10 cellular contexts compared by ENCODE assay signal in genomic region chr5:131536849-131537448, GRCh38.
DNase-seq lines count a peak whose midpoint lies in the region; ATAC-seq, FAIRE-seq and TF ChIP-seq lines count a peak whose summit lies in the region.
"Had no signal": no experiment of that assay in that cellular context is flagged by ENCODE, and none has a peak within 500 bp of the region (broad histone marks: within the 10 kb centered on the region; RNA-seq: fewer than 3 reads in every experiment).

No MANE protein-coding gene starts in this region.

- TF ChIP-seq RAD21 in HepG2 (CRISPR knock-in tag; IDR thresholded peaks at IDR 0.05), result no peak
- TF ChIP-seq RAD21 in GM12878 (IDR thresholded peaks at IDR 0.05; ENCODE audit: insufficient read depth, low read depth, low read length), result no peak

- TF ChIP-seq POLR2A in HepG2 (IDR thresholded peaks at IDR 0.05; ENCODE audit: insufficient read depth in 1 of 2, low read depth in 2 of 2, low read length in 2 of 2) (no peak), right lobe of liver (IDR thresholded peaks at IDR 0.05) (no peak), GM12878 (IDR thresholded peaks at IDR 0.05; ENCODE audit: low read depth, low read length) (no peak)

- H3K9ac ChIP-seq in HepG2 (ENCODE audit: insufficient read depth, low read depth, low read length), result no peak overlapping the region
- no peak overlapping the region for H3K9ac ChIP-seq in GM12878 (ENCODE audit: control insufficient read depth, insufficient read depth, low read length)

- TF ChIP-seq CTCF in HepG2 (CRISPR knock-in tag; IDR thresholded peaks at IDR 0.05) (no peak), right lobe of liver (IDR thresholded peaks at IDR 0.05) (no peak), GM12878 (IDR thresholded peaks at IDR 0.05 in 2 of 3, conservative IDR thresholded peaks at IDR 0.05 in 1 of 3; ENCODE audit: control insufficient read depth in 2 of 3, extremely low read depth in 1 of 3, insufficient read depth in 1 of 3, low read depth in 3 of 3, low read length in 3 of 3) (no peak)

- CTCF ChIA-PET in HepG2 (lab: Yijun Ruan, JAX; ENCODE audit: low intra/inter-chr PET ratio, low total read pairs) (no interaction called here), GM12878 (lab: Yijun Ruan, JAX) (no interaction called here)

- H3K27ac Mint-ChIP-seq in stimulated activated naive CD8-positive, alpha-beta T cell treated with anti-CD3 and anti-CD28 coated beads, Interleukin-15, amount 100 ng/mL, for 72 hours, result peak overlapping the region; percentile 61 to 90

- H3K4me3 Mint-ChIP-seq in stimulated activated naive CD8-positive, alpha-beta T cell treated with anti-CD3 and anti-CD28 coated beads, Interleukin-15, amount 100 ng/mL, for 72 hours, result peak overlapping the region; percentile 69 to 80

- BruUV-seq in HepG2 (replicated peaks; lab: Mats Ljungman, UMichigan) (no TSS peak), GM12878 (replicated peaks; lab: Mats Ljungman, UMichigan) (no TSS peak)

- RAD21 ChIA-PET in GM12878 (lab: Charles Lee; ENCODE audit: unreplicated experiment), result interaction anchor here (0.7 to 1.2 kb wide), 2 partner anchors 94 to 470 kb away, joined by 3 to 5 read pairs; no protein-coding TSS in a partner anchor

- whole genome bisulfite sequencing in HepG2 (ENCODE audit: low lambda C conversion rate), result 98% methylated on average over 2 of the region's 2 CpGs
- 73% methylated on average over 2 of the region's 2 CpGs for WGBS in right lobe of liver (ENCODE audit: insufficient coverage, low coverage, low lambda C conversion rate, missing lambda C conversion rate)
- WGBS in GM12878 (ENCODE audit: insufficient coverage, insufficient replicate concordance, low lambda C conversion rate, missing lambda C conversion rate), result 50% methylated on average over 2 of the region's 2 CpGs

- no peak overlapping the region for H3K27ac ChIP-seq in HepG2 (ENCODE audit: extremely low read length, insufficient read depth, low read length)
- no peak overlapping the region for H3K27ac ChIP-seq in right lobe of liver
- H3K27ac ChIP-seq in GM12878 (ENCODE audit: control insufficient read depth, insufficient read depth), result peak overlapping the region; percentile 62

- H3K27me3 ChIP-seq in HepG2 (ENCODE audit: control insufficient read depth in 1 of 2, insufficient read depth in 2 of 2, low read length in 2 of 2) (no peaks in the 10 kb centered on the region), right lobe of liver (no peaks in the 10 kb centered on the region), GM12878 (replicated peaks in 1 of 2; ENCODE audit: control insufficient read depth in 2 of 2, insufficient read depth in 2 of 2, low read length in 1 of 2) (no peaks in the 10 kb centered on the region)

- H3K9me3 ChIP-seq in HepG2 (ENCODE audit: low read length), result no peaks in the 10 kb centered on the region
- H3K9me3 ChIP-seq in right lobe of liver, result no peaks in the 10 kb centered on the region
- no peaks in the 10 kb centered on the region for H3K9me3 ChIP-seq in GM12878 (replicated peaks; ENCODE audit: control insufficient read depth, insufficient read depth, low read length)

- peaks cover 5 to 10% of the 10 kb centered on the region in 2 experiments; a peak in 2 of 5 replicates for H3K36me3 ChIP-seq in HepG2 (replicated peaks in 1 of 2; ENCODE audit: control insufficient read depth in 1 of 2, insufficient read depth in 2 of 2, low read length in 2 of 2)
- H3K36me3 ChIP-seq in right lobe of liver, result no peaks in the 10 kb centered on the region
- H3K36me3 ChIP-seq in GM12878 (ENCODE audit: control insufficient read depth in 2 of 2, insufficient read depth in 2 of 2, low read length in 1 of 2), result no peaks in the 10 kb centered on the region; a peak in 1 of 4 replicates

- H3K4me1 ChIP-seq in HepG2 (ENCODE audit: insufficient read depth, low read length) (peaks cover 35% of the 10 kb centered on the region), right lobe of liver (peaks cover 0 to 16% (median 0%) of the 10 kb centered on the region in 4 donors), GM12878 (ENCODE audit: control insufficient read depth, insufficient read depth, low read length) (peaks cover 12% of the 10 kb centered on the region)

- DNase-seq in HepG2 (ENCODE audit: low spot score) (no peak), right lobe of liver (no peak), GM12878 (ENCODE audit: low read depth, low spot score) (no peak), GOT3 (lab: John Stamatoyannopoulos, UW) (no peak), SKM-1 (lab: John Stamatoyannopoulos, UW; ENCODE audit: unreplicated experiment) (no peak)
- DNase-seq in stimulated activated naive CD8-positive, alpha-beta T cell treated with anti-CD3 and anti-CD28 coated beads, Interleukin-15, amount 100 ng/mL, for 72 hours, result no peak
- DNase-seq: H7; stimulated activated CD4-positive, alpha-beta T cell treated with anti-CD3 and anti-CD28 coated beads, Interleukin-4, amount 100 ng/mL, for 24 hours had no signal

- no peak for FAIRE-seq in HepG2 (lab: Jason Lieb, UNC)
- no peak for FAIRE-seq in GM12878 (lab: Jason Lieb, UNC)

- no peak overlapping the region for H2AFZ ChIP-seq in HepG2 (ENCODE audit: low read length)
- H2AFZ ChIP-seq in GM12878 (ENCODE audit: control insufficient read depth, low read depth, low read length), result no peak overlapping the region

- intact Hi-C loops in HepG2 (cut with micrococcal nuclease; ENCODE audit: unreplicated experiment), result no loop called here
- intact Hi-C loops in right lobe of liver (cut with DNase I), result no loop called here
- intact Hi-C loops in GM12878 (cut with micrococcal nuclease; ENCODE audit: unreplicated experiment), result no loop called here

- SMC1A ChIA-PET in GM12878 (lab: Charles Lee; ENCODE audit: uncharacterized antibody, unreplicated experiment), result interaction anchor here (0.7 to 1.5 kb wide), 5 partner anchors 9 to 28 kb away, joined by 3 read pairs; no protein-coding TSS in a partner anchor

- POLR2A ChIA-PET in HepG2 (lab: Yijun Ruan, JAX), result no interaction called here
- POLR2A ChIA-PET in GM12878 (lab: Charles Lee), result no interaction called here

- no peak for TF ChIP-seq EP300 in HepG2 (IDR thresholded peaks at IDR 0.05; ENCODE audit: low read depth in 2 of 2, low read length in 2 of 2)
- no peak for TF ChIP-seq EP300 in HepG2 (CRISPR knock-in tag; IDR thresholded peaks at IDR 0.05; ENCODE audit: borderline replicate concordance)
- no peak for TF ChIP-seq EP300 in GM12878 (IDR thresholded peaks at IDR 0.05; ENCODE audit: borderline replicate concordance in 1 of 2, control insufficient read depth in 1 of 2, low read depth in 2 of 2, low read length in 2 of 2)

- in situ Hi-C loops in HepG2 (cut with HindIII; ENCODE audit: extremely low pct_ligation_motif_present, low pct_unique_long_range_greater_than_20kb) (no loop called here), GM12878 (cut with MboI) (no loop called here)

- H3K4me1 Mint-ChIP-seq in stimulated activated naive CD8-positive, alpha-beta T cell treated with anti-CD3 and anti-CD28 coated beads, Interleukin-15, amount 100 ng/mL, for 72 hours, result peaks cover 87% of the 10 kb centered on the region

- H3K4me2 ChIP-seq in HepG2 (ENCODE audit: low read depth, low read length) (no peak overlapping the region), GM12878 (ENCODE audit: control insufficient read depth, insufficient read depth) (peak overlapping the region; percentile 69)

- H3K27me3 Mint-ChIP-seq in stimulated activated naive CD8-positive, alpha-beta T cell treated with anti-CD3 and anti-CD28 coated beads, Interleukin-15, amount 100 ng/mL, for 72 hours, result no peaks in the 10 kb centered on the region

- H3K9me3 Mint-ChIP-seq in stimulated activated naive CD8-positive, alpha-beta T cell treated with anti-CD3 and anti-CD28 coated beads, Interleukin-15, amount 100 ng/mL, for 72 hours, result no peaks in the 10 kb centered on the region

- peaks cover 2% of the 10 kb centered on the region for H3K79me2 ChIP-seq in HepG2 (ENCODE audit: insufficient read depth, low read length)
- peaks cover 14% of the 10 kb centered on the region for H3K79me2 ChIP-seq in GM12878 (ENCODE audit: control insufficient read depth, insufficient read depth, low read length)

- no peak overlapping the region for H3K4me3 ChIP-seq in HepG2 (replicated peaks in 1 of 3; ENCODE audit: insufficient read depth in 1 of 3, low read depth in 2 of 3, low read length in 3 of 3)
- no peak overlapping the region for H3K4me3 ChIP-seq in right lobe of liver
- H3K4me3 ChIP-seq in GM12878, result no peak overlapping the region

- H4K20me1 ChIP-seq in HepG2 (ENCODE audit: insufficient read depth, low read length), result no peaks in the 10 kb centered on the region; the same call in 1 of the 2 replicates
- H4K20me1 ChIP-seq in GM12878 (ENCODE audit: control insufficient read depth, insufficient read depth), result no peaks in the 10 kb centered on the region

- ATAC-seq in HepG2 (no peak), right lobe of liver (no peak), HG03565 (IDR thresholded peaks at IDR 0.05; ENCODE audit: unreplicated experiment) (peak; percentile 1), GM12878 (peak; percentile 46), HG02571 (IDR thresholded peaks at IDR 0.05; ENCODE audit: unreplicated experiment) (no peak)
- ATAC-seq in stimulated activated naive CD8-positive, alpha-beta T cell treated with anti-CD3 and anti-CD28 coated beads, Interleukin-15, amount 100 ng/mL, for 72 hours, result no peak

TF ChIP-seq in HepG2, 621 proteins besides CTCF, POLR2A, EP300 and RAD21:
- no peak for TF ChIP-seq FOXO1 (CRISPR knock-in tag; IDR thresholded peaks at IDR 0.05)
- no peak for TF ChIP-seq ZNF510 (CRISPR knock-in tag; IDR thresholded peaks at IDR 0.05; ENCODE audit: low read depth)
- no peak for TF ChIP-seq ZNF331 (CRISPR knock-in tag; IDR thresholded peaks at IDR 0.05)
- no peak for TF ChIP-seq RBM22 (optimal IDR thresholded peaks at IDR 0.05; ENCODE audit: low read length)
- TF ChIP-seq MAFF (IDR thresholded peaks at IDR 0.05; ENCODE audit: low read depth, low read length), result peak; percentile 85
- no peak for TF ChIP-seq SCMH1 (CRISPR knock-in tag; IDR thresholded peaks at IDR 0.05; ENCODE audit: borderline replicate concordance)
- peak; percentile 90 to 92 for TF ChIP-seq MAFK (conservative IDR thresholded peaks at IDR 0.05 in 1 of 2, IDR thresholded peaks at IDR 0.05 in 1 of 2; ENCODE audit: low read length in 2 of 2)
TF ChIP-seq in HepG2: peak in this region for 2.

TF ChIP-seq in GM12878, 131 proteins besides CTCF, POLR2A, EP300 and RAD21 (continues in another document):
- no peak for TF ChIP-seq GABPA (IDR thresholded peaks at IDR 0.05; ENCODE audit: low read depth)
- no peak for TF ChIP-seq PAX8 (IDR thresholded peaks at IDR 0.05)
- TF ChIP-seq EGR1 (IDR thresholded peaks at IDR 0.05; ENCODE audit: borderline replicate concordance in 1 of 2, low read depth in 2 of 2, low read length in 2 of 2), result no peak
- no peak for TF ChIP-seq SMC3 (IDR thresholded peaks at IDR 0.05; ENCODE audit: borderline replicate concordance, low read length)
- TF ChIP-seq USF2 (IDR thresholded peaks at IDR 0.05; ENCODE audit: borderline replicate concordance, low read depth, low read length), result no peak
- TF ChIP-seq TARDBP (IDR thresholded peaks at IDR 0.05; ENCODE audit: borderline replicate concordance), result no peak

Comparison
In these comparisons a context has a peak if more than half of its experiments do, and no peak if none do; other contexts are left out.
1. ATAC-seq: peak in HG03565 (single experiment) and GM12878 (single experiment); none in HepG2 (single experiment), right lobe of liver (0 of 4), stimulated activated naive CD8-positive, alpha-beta T cell treated with anti-CD3 and anti-CD28 coated beads, Interleukin-15, amount 100 ng/mL, for 72 hours (single experiment) and HG02571 (single experiment).